Comparison of ENCODE assay signal across 26 cellular contexts in the genomic region with DNA sequence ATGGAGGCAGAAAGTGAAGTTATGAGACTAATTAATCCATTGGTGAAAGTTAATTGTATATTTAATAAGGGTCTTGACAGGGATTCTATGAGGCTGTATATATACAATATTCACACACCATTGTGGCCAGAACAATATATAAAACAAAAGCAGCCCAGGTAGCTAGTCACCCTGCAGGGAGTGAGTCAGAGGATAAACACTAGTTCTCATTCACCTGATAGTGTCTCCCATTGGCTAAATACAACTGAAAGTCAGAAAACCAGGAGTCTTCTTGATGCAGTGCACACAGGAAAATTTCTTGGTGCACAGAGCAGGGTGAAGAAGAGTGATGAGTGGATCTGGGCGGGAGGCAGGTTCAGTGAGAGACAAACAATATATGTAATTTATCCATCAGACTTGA.
"Had no signal": no experiment of that assay in that cellular context is flagged by ENCODE, and none has a peak within 500 bp of the region (broad histone marks: within the 10 kb centered on the region; RNA-seq: fewer than 3 reads in every experiment).

No MANE protein-coding gene starts in this region.

- H2AFZ ChIP-seq: hepatocyte had no signal

- H3K9me3 ChIP-seq: gastroesophageal sphincter, neutrophil, right lobe of liver, upper lobe of left lung, vagina had no signal

- H3K27ac ChIP-seq: gastroesophageal sphincter, hepatocyte, neutrophil, right lobe of liver, skin epidermis, upper lobe of left lung, vagina had no signal

- H3K36me3 ChIP-seq: gastroesophageal sphincter, neutrophil, right lobe of liver, upper lobe of left lung, vagina had no signal

- H3K4me1 ChIP-seq: gastroesophageal sphincter, right lobe of liver, upper lobe of left lung, vagina had no signal

- ATAC-seq: activated CD4-positive, alpha-beta T cell treated with anti-CD3 and anti-CD28 coated beads for 36 hours; activated CD8-positive, alpha-beta T cell treated with anti-CD3 and anti-CD28 coated beads, Interleukin-2, amount 10 ng/mL, durations not matched to agents 7 days and 5 days; activated naive CD4-positive, alpha-beta T cell treated with anti-CD3 and anti-CD28 coated beads, Interleukin-2, amount 50 U/mL, for 72 hours; activated T-cell treated with anti-CD3 and anti-CD28 coated beads, Interleukin-2, amount 50 U/mL, for 72 hours; gastroesophageal sphincter; left colon; right lobe of liver; stimulated activated naive CD8-positive, alpha-beta T cell treated with anti-CD3 and anti-CD28 coated beads, Interleukin-15, amount 100 ng/mL, for 72 hours had no signal

- H3K4me2 ChIP-seq: hepatocyte had no signal

- H3K4me3 ChIP-seq: gastroesophageal sphincter, hepatocyte, right lobe of liver, skin epidermis, upper lobe of left lung, vagina had no signal

- H3K79me2 ChIP-seq: hepatocyte had no signal

- H3K27me3 ChIP-seq: gastroesophageal sphincter, hepatocyte, neutrophil, right lobe of liver, upper lobe of left lung, vagina had no signal

- DNase-seq: activated CD4-positive, alpha-beta T cell treated with anti-CD3 and anti-CD28 coated beads for 36 hours; activated CD4-positive, CD25-positive, alpha-beta regulatory T cell; activated CD8-positive, alpha-beta T cell treated with anti-CD3 and anti-CD28 coated beads, Interleukin-2, amount 10 ng/mL, durations not matched to agents 7 days and 5 days; activated naive CD4-positive, alpha-beta T cell; activated T-cell treated with anti-CD3 and anti-CD28 coated beads for 4 hours; activated T-cell treated with anti-CD3 and anti-CD28 coated beads, Interleukin-2, amount 50 U/mL, for 72 hours; dermis blood vessel endothelial cell; effector CD4-positive, alpha-beta T cell; left colon; naive B cell; nephron progenitor cell; right lobe of liver; stimulated activated CD4-positive, alpha-beta T cell treated with anti-CD3 and anti-CD28 coated beads, Interleukin-12 subunit alpha, Interleukin-12 subunit beta, amount 100 ng/mL, for 4 hours; stimulated activated CD4-positive, alpha-beta T cell treated with anti-CD3 and anti-CD28 coated beads, Interleukin-4, amount 100 ng/mL, for 1 hour; stimulated activated naive CD8-positive, alpha-beta T cell treated with anti-CD3 and anti-CD28 coated beads, Interleukin-15, amount 100 ng/mL, for 72 hours; substantia nigra; upper lobe of left lung had no signal

- FAIRE-seq: colon, endometrium, keratinocyte had no signal
